ENCODE assay signal across 21 cellular contexts in the genomic region with DNA sequence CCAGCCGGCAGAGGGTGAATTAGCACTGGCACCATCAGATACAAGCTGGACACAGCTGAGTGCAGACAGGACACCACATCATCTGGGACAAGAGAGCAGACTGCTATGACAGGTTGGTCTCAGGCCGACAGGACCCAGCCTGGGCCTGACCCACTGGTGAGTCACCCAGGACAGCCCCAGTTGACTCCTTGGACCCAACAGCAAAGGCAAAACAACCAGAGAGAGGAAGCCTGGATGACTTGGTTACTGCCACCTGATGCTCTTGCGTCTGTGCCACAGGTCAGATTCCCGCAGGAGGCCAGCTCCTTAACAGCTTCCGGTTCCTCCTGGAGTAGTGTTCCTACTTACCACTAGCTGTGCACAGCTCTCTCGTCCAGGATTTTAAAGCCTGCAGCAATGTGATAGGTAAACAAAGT. TPM values are rescaled to one million over a fixed set of nuclear protein-coding genes. Genes with fewer than 3 reads are reported as not detected.
DNase-seq lines count a peak whose midpoint lies in the region; ATAC-seq and TF ChIP-seq lines count a peak whose summit lies in the region.
"Had no signal": no experiment of that assay in that cellular context is flagged by ENCODE, and none has a peak within 500 bp of the region (broad histone marks: within the 10 kb centered on the region; RNA-seq: fewer than 3 reads in every experiment).

No MANE protein-coding gene starts in this region.

- no peaks in the 10 kb centered on the region for H3K36me3 ChIP-seq in breast epithelium
- H3K36me3 ChIP-seq in left lung: no peaks in the 10 kb centered on the region
- no peaks in the 10 kb centered on the region for H3K36me3 ChIP-seq in stomach smooth muscle (ENCODE audit: control insufficient read depth in 2 of 2, insufficient read depth in 2 of 2, low read length in 2 of 2)
- no peaks in the 10 kb centered on the region for H3K36me3 ChIP-seq in osteoblast (ENCODE audit: insufficient read depth, low read length)
- H3K36me3 ChIP-seq: BLaER1, heart left ventricle, WERI-Rb-1 had no signal

- H3K4me1 ChIP-seq in breast epithelium: no peaks in the 10 kb centered on the region
- no peaks in the 10 kb centered on the region for H3K4me1 ChIP-seq in left lung
- H3K4me1 ChIP-seq in stomach smooth muscle (ENCODE audit: control insufficient read depth, insufficient read depth, low read length): peaks cover 16% of the 10 kb centered on the region
- no peaks in the 10 kb centered on the region for H3K4me1 ChIP-seq in osteoblast (ENCODE audit: insufficient read depth, low read length)
- H3K4me1 ChIP-seq: heart left ventricle had no signal

- BruUV-seq in MCF 10A (replicated peaks; lab: Mats Ljungman, UMichigan): no TSS peak

- CTCF ChIA-PET in MCF 10A (lab: Yijun Ruan, JAX): interaction anchor here (0.8 to 0.9 kb wide), 2 partner anchors 17 kb away, joined by 3 read pairs; no protein-coding TSS in a partner anchor

- POLR2A ChIA-PET in MCF 10A (lab: Yijun Ruan, JAX): interaction anchor here (1.1 kb wide), 1 partner anchor 14 kb away, joined by 3 read pairs; no protein-coding TSS in a partner anchor

- ATAC-seq in left lung: peak; percentile 85
- ATAC-seq: activated naive CD8-positive, alpha-beta T cell treated with anti-CD3 and anti-CD28 coated beads, Interleukin-2, amount 50 U/mL, for 24 hours; right cardiac atrium had no signal

- H2AFZ ChIP-seq in osteoblast (ENCODE audit: low read length): no peak overlapping the region

- H3K4me3 Mint-ChIP-seq in MCF 10A (ENCODE audit: unreplicated experiment): no peak overlapping the region
- H3K4me3 Mint-ChIP-seq in type B pancreatic cell: no peak overlapping the region
- no peak overlapping the region for H3K4me3 Mint-ChIP-seq in activated naive CD8-positive, alpha-beta T cell treated with anti-CD3 and anti-CD28 coated beads for 36 hours
- H3K4me3 Mint-ChIP-seq: activated naive CD8-positive, alpha-beta T cell treated with anti-CD3 and anti-CD28 coated beads, Interleukin-2, amount 50 U/mL, for 24 hours; T-helper 1 cell treated with Interleukin-12 subunit alpha and Interleukin-12 subunit beta and Interleukin-4 antibody, amounts not matched to agents 30 μg/mL and 1 μg/mL, for 36 hours had no signal

- no peak overlapping the region for H3K27ac Mint-ChIP-seq in MCF 10A (ENCODE audit: low read depth, unreplicated experiment)
- H3K27ac Mint-ChIP-seq in type B pancreatic cell: no peak overlapping the region
- no peak overlapping the region for H3K27ac Mint-ChIP-seq in activated naive CD8-positive, alpha-beta T cell treated with anti-CD3 and anti-CD28 coated beads for 36 hours
- H3K27ac Mint-ChIP-seq: activated naive CD8-positive, alpha-beta T cell treated with anti-CD3 and anti-CD28 coated beads, Interleukin-2, amount 50 U/mL, for 24 hours; activated T-helper 2 cell treated with anti-CD3 and anti-CD28 coated beads, Interferon-gamma antibody, Interleukin-2, Interleukin-4, amounts not matched to agents 10 μg/mL and 5 μg/mL and 100 μg/mL, durations not matched to agents 14 hours and 24 hours and 36 hours; T-helper 1 cell treated with Interleukin-12 subunit alpha and Interleukin-12 subunit beta and Interleukin-4 antibody, amounts not matched to agents 30 μg/mL and 1 μg/mL, for 36 hours had no signal

- H3K27me3 ChIP-seq in breast epithelium (no peaks in the 10 kb centered on the region), left lung (no peaks in the 10 kb centered on the region), stomach smooth muscle (ENCODE audit: control insufficient read depth in 1 of 2, insufficient read depth in 2 of 2, low read length in 2 of 2) (no peaks in the 10 kb centered on the region), osteoblast (ENCODE audit: insufficient read depth, low read length) (no peaks in the 10 kb centered on the region)
- H3K27me3 ChIP-seq: BLaER1, heart left ventricle had no signal

- H3K4me3 ChIP-seq in breast epithelium (no peak overlapping the region), left lung (no peak overlapping the region), stomach smooth muscle (ENCODE audit: low read length in 2 of 2) (no peak overlapping the region), osteoblast (ENCODE audit: insufficient read depth, low read length) (no peak overlapping the region)
- H3K4me3 ChIP-seq: BLaER1, heart left ventricle had no signal

- H3K9me3 Mint-ChIP-seq in MCF 10A (ENCODE audit: unreplicated experiment) (no peaks in the 10 kb centered on the region), type B pancreatic cell (no peaks in the 10 kb centered on the region)
- peaks cover 5% of the 10 kb centered on the region for H3K9me3 Mint-ChIP-seq in activated naive CD8-positive, alpha-beta T cell treated with anti-CD3 and anti-CD28 coated beads for 36 hours

- TF ChIP-seq POLR2A in breast epithelium (IDR thresholded peaks at IDR 0.05): no peak

- H3K27ac ChIP-seq in breast epithelium (peak overlapping the region; percentile 25 to 48), left lung (no peak overlapping the region), stomach smooth muscle (ENCODE audit: low read length) (peak overlapping the region; percentile 59), osteoblast (ENCODE audit: low read depth, low read length) (no peak overlapping the region)
- H3K27ac ChIP-seq: BLaER1, heart left ventricle, KMS-11, WERI-Rb-1 had no signal

- intact Hi-C loops in breast epithelium (cut with DNase I; ENCODE audit: low total_unique reads) (no loop called here), MCF 10A (cut with micrococcal nuclease) (no loop called here), left lung (cut with DNase I) (no loop called here)

- H3K9me3 ChIP-seq in breast epithelium: no peaks in the 10 kb centered on the region
- H3K9me3 ChIP-seq in left lung: no peaks in the 10 kb centered on the region
- H3K9me3 ChIP-seq in stomach smooth muscle (ENCODE audit: control insufficient read depth in 2 of 2, low read length in 2 of 2): no peaks in the 10 kb centered on the region
- H3K9me3 ChIP-seq in osteoblast (ENCODE audit: low read depth, low read length): no peaks in the 10 kb centered on the region
- H3K9me3 ChIP-seq: BLaER1 had no signal

- no peaks in the 10 kb centered on the region for H3K27me3 Mint-ChIP-seq in MCF 10A (ENCODE audit: insufficient read depth, unreplicated experiment)
- H3K27me3 Mint-ChIP-seq in type B pancreatic cell: no peaks in the 10 kb centered on the region
- H3K27me3 Mint-ChIP-seq in activated naive CD8-positive, alpha-beta T cell treated with anti-CD3 and anti-CD28 coated beads for 36 hours: no peaks in the 10 kb centered on the region
- H3K27me3 Mint-ChIP-seq: activated naive CD8-positive, alpha-beta T cell treated with anti-CD3 and anti-CD28 coated beads, Interleukin-2, amount 50 U/mL, for 24 hours had no signal

- H3K36me3 Mint-ChIP-seq in MCF 10A (ENCODE audit: insufficient read depth, unreplicated experiment) (no peaks in the 10 kb centered on the region), type B pancreatic cell (no peaks in the 10 kb centered on the region)
- peaks cover 6% of the 10 kb centered on the region for H3K36me3 Mint-ChIP-seq in activated naive CD8-positive, alpha-beta T cell treated with anti-CD3 and anti-CD28 coated beads for 36 hours

- DNase-seq in breast epithelium (ENCODE audit: low spot score in 2 of 2) (no peak), MCF 10A (ENCODE audit: unreplicated experiment) (no peak), RPMI7951 (ENCODE audit: low read depth) (peak; percentile 44), left lung (no peak), osteoblast (ENCODE audit: insufficient read length, low spot score, missing footprints) (no peak), type B pancreatic cell (ENCODE audit: extremely low spot score, unreplicated experiment) (no peak)
- no peak for DNase-seq in activated naive CD8-positive, alpha-beta T cell treated with anti-CD3 and anti-CD28 coated beads for 36 hours
- DNase-seq: activated CD4-positive, alpha-beta T cell treated with anti-CD3 and anti-CD28 coated beads, Interleukin-2, amount 50 U/mL, for 1 hour; activated naive CD8-positive, alpha-beta T cell treated with anti-CD3 and anti-CD28 coated beads, Interleukin-2, amount 50 U/mL, for 24 hours; heart left ventricle; NCI-H1092; NCI-H2081 treated with DMSO at 0.1 percent for 48 hours; occipital lobe; right cardiac atrium; SIG-M5; WERI-Rb-1 had no signal

- H3K4me1 Mint-ChIP-seq in MCF 10A (ENCODE audit: insufficient read depth, unreplicated experiment) (no peaks in the 10 kb centered on the region), type B pancreatic cell (ENCODE audit: unreplicated experiment) (no peaks in the 10 kb centered on the region)
- H3K4me1 Mint-ChIP-seq in activated naive CD8-positive, alpha-beta T cell treated with anti-CD3 and anti-CD28 coated beads for 36 hours: no peaks in the 10 kb centered on the region
- H3K4me1 Mint-ChIP-seq: activated naive CD8-positive, alpha-beta T cell treated with anti-CD3 and anti-CD28 coated beads, Interleukin-2, amount 50 U/mL, for 24 hours had no signal

- no peak overlapping the region for H3K4me2 ChIP-seq in osteoblast (ENCODE audit: insufficient read depth, low read length)
- H3K4me2 ChIP-seq: BLaER1, KMS-11 had no signal

- no peaks in the 10 kb centered on the region for H4K20me1 ChIP-seq in osteoblast (ENCODE audit: insufficient read depth, low read length)
- H4K20me1 ChIP-seq: BLaER1 had no signal

- no peak for TF ChIP-seq CTCF in breast epithelium (IDR thresholded peaks at IDR 0.05)
- no peak for TF ChIP-seq CTCF in MCF 10A (IDR thresholded peaks at IDR 0.05; ENCODE audit: unreplicated experiment)
- TF ChIP-seq CTCF in left lung (IDR thresholded peaks at IDR 0.05): no peak
- no peak for TF ChIP-seq CTCF in osteoblast (IDR thresholded peaks at IDR 0.05; ENCODE audit: extremely low read depth, low read depth, low read length)
- no peak for TF ChIP-seq CTCF in type B pancreatic cell (conservative IDR thresholded peaks at IDR 0.05)

- H3K9ac ChIP-seq in stomach smooth muscle (ENCODE audit: low read length in 2 of 2): no peak overlapping the region
- H3K9ac ChIP-seq: BLaER1, KMS-11 had no signal

- H3K79me2 ChIP-seq in osteoblast (ENCODE audit: insufficient read depth, low read length): no peaks in the 10 kb centered on the region

RNA-seq across cellular contexts. Expression of a gene that starts 18.5 kb away (rescaled TPM):
- total RNA-seq in breast epithelium (100 to 1,000 TPM; 109 to 243 (median 110) TPM), MCF 10A (2022) (37.3 and 90.2 TPM in 2 replicates), left lung (100 to 1,000 TPM; 163 to 554 TPM), osteoblast (58.9 and 81.8 TPM in 2 replicates), type B pancreatic cell (ENCODE audit: low replicate concordance) (53.7 and 136 TPM in 2 replicates)
- total RNA-seq in RPMI7951 (2014; rRNA removed; shearing (Covaris generic)): 16.9 and 21.0 TPM in 2 replicates
- under 1 TPM in 1 of 2 experiments, not detected in 1; 0.12 TPM for total RNA-seq in activated naive CD8-positive, alpha-beta T cell treated with anti-CD3 and anti-CD28 coated beads for 36 hours

Comparison
In these comparisons a context has a peak if more than half of its experiments do, and no peak if none do; other contexts are left out.
1. H3K27ac ChIP-seq: peak in breast epithelium (2 of 2) and stomach smooth muscle (single experiment); none in left lung (0 of 2) and osteoblast (single experiment).
2. RNA of a gene that starts 18.5 kb away (total RNA-seq): 163 to 554 TPM in left lung, 109 to 243 TPM in breast epithelium, 37.3 to 90.2 TPM in MCF 10A, 58.9 to 81.8 TPM in osteoblast, 53.7 to 136 TPM in type B pancreatic cell and 16.9 to 21.0 TPM in RPMI7951; 0.12 TPM in activated naive CD8-positive, alpha-beta T cell treated with anti-CD3 and anti-CD28 coated beads for 36 hours; every median in the first group is over 10 times any median in the second.